8 cellular contexts compared by ENCODE assay signal in genomic region chr22:49827853-49828598, GRCh38. TPM values are rescaled to one million over a fixed set of nuclear protein-coding genes. Genes with fewer than 3 reads are reported as not detected.
DNase-seq lines count a peak whose midpoint lies in the region; ATAC-seq and TF ChIP-seq lines count a peak whose summit lies in the region.

BRD1 (minus strand) TSS chr22:49827873; CDS start chr22:49824317, 3,556 bp downstream.

- DNase-seq in NCI-H1436 (lab: John Stamatoyannopoulos, UW) (peak; percentile 42), NCI-H1436 treated with DMSO at 0.1 percent for 48 hours (lab: John Stamatoyannopoulos, UW) (no peak), LNCaP clone FGC (ENCODE audit: low read depth) (no peak), chondrocyte (ENCODE audit: low spot score) (no peak), kidney glomerular epithelial cell (lab: John Stamatoyannopoulos, UW) (peak; percentile 16)
- DNase-seq in stimulated activated CD4-positive, alpha-beta T cell treated with anti-CD3 and anti-CD28 coated beads, Interleukin-15, amount 100 ng/mL, for 24 hours, result peak; percentile 74

- no peak for TF ChIP-seq CTCF in LNCaP clone FGC (IDR thresholded peaks at IDR 0.05; ENCODE audit: control insufficient read depth, extremely low read depth, insufficient read depth)
- TF ChIP-seq CTCF in chondrocyte (IDR thresholded peaks at IDR 0.05), result no peak

- peaks cover 13% of the 10 kb centered on the region for H3K36me3 Mint-ChIP-seq in chondrocyte (ENCODE audit: low read depth)

- peak; percentile 57 to 59 for ATAC-seq in activated CD4-positive, CD25-positive, alpha-beta regulatory T cell treated with anti-CD3 and anti-CD28 coated beads, Interleukin-2, amount 50 U/mL, for 24 hours
- no peak for ATAC-seq in HG03469 (IDR thresholded peaks at IDR 0.05; ENCODE audit: unreplicated experiment)

- H3K27ac Mint-ChIP-seq in chondrocyte (ENCODE audit: unreplicated experiment), result peak within 1 kb of the TSS; percentile 95

- peak within 1 kb of the TSS; percentile 86 for H3K4me3 Mint-ChIP-seq in chondrocyte (ENCODE audit: unreplicated experiment)

- peaks cover 19% of the 10 kb centered on the region for H3K9me3 Mint-ChIP-seq in chondrocyte (ENCODE audit: low read depth)

- H3K4me1 Mint-ChIP-seq in chondrocyte (ENCODE audit: low read depth), result peaks cover 29% of the 10 kb centered on the region

- H3K27me3 Mint-ChIP-seq in chondrocyte (ENCODE audit: low read depth), result peaks cover 1% of the 10 kb centered on the region

- H3K4me3 ChIP-seq in LNCaP clone FGC (ENCODE audit: low read depth, low read length), result peak within 1 kb of the TSS; percentile 79

RNA-seq across cellular contexts. Expression of gene BRD1, which starts in this region (rescaled TPM):
- total RNA-seq in chondrocyte, result 27.7 to 29.5 TPM (median 29.5 TPM) in 3 replicates

Comparison
In these comparisons a context has a peak if more than half of its experiments do, and no peak if none do; other contexts are left out.
1. DNase-seq: peak in NCI-H1436 (single experiment), kidney glomerular epithelial cell (single experiment) and stimulated activated CD4-positive, alpha-beta T cell treated with anti-CD3 and anti-CD28 coated beads, Interleukin-15, amount 100 ng/mL, for 24 hours (single experiment); none in NCI-H1436 treated with DMSO at 0.1 percent for 48 hours (single experiment), LNCaP clone FGC (single experiment) and chondrocyte (single experiment).